In the genomic region with DNA sequence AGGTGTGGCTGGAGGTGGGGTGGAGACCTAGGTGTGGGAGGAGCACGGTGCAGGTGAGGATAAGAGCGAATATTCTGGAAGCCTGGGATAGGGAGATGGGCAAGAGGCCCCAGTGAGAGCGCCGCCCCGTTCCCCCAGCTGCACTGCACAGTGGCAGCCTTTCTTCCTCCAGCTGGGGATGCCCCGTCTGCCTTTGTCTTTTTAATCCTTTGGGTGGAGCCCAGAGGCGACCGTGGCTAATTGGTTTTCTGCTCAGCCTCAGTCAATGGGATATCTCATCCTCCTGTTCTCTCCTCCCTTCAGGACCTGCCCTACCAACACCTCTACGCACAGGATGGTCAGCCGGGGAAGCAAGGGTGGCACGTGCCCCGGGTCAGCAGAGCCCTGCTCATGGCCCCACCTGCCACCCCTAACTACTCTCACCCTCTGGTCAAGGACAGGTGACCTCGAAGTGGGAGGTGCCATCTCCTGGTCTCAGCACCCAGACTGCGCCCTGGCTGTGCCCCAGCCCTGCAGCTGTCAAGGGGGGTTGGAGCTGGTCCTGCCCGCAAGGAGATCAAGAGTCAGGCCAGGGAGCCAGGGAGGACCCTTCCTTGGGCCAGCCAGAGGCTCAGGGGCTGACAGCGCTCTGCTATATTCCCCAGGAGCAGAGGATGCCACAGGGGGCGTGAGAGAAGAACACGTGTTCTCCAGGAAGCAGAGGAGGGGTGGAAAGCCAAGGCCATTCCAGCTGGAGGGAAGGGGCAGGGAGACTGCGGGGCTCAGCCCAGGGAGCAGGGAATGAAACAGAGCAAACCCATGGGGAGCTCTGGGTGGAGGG, we compare ENCODE assay signal across 28 cellular contexts.
DNase-seq lines count a peak whose midpoint lies in the region; ATAC-seq and TF ChIP-seq lines count a peak whose summit lies in the region.
"Had no signal": no experiment of that assay in that cellular context is flagged by ENCODE, and none has a peak within 500 bp of the region (broad histone marks: within the 10 kb centered on the region; RNA-seq: fewer than 3 reads in every experiment).

No MANE protein-coding gene starts in this region.

- H3K79me2 ChIP-seq in GM23338 (replicated peaks; ENCODE audit: insufficient read depth) = no peaks in the 10 kb centered on the region

- H3K4me3 ChIP-seq in GM23338 = no peak overlapping the region
- H3K4me3 ChIP-seq: HAP-1, left lung, psoas muscle, SJSA1 had no signal

- H3K36me3 Mint-ChIP-seq in GM23338 (ENCODE audit: low read depth) = no peaks in the 10 kb centered on the region; the same call in 2 of the 3 replicates
- H3K36me3 Mint-ChIP-seq: activated naive CD4-positive, alpha-beta T cell treated with anti-CD3 and anti-CD28 coated beads, Interleukin-2, amount 50 U/mL, for 72 hours; CD4-positive, CD25-positive, alpha-beta regulatory T cell had no signal

- ATAC-seq in GM23338 = peak; percentile 65
- ATAC-seq in HG02763 (IDR thresholded peaks at IDR 0.05; ENCODE audit: unreplicated experiment) = no peak
- no peak for ATAC-seq in GM19351 (IDR thresholded peaks at IDR 0.05; ENCODE audit: unreplicated experiment)
- ATAC-seq: activated naive CD4-positive, alpha-beta T cell treated with anti-CD3 and anti-CD28 coated beads, Interleukin-2, amount 50 U/mL, for 72 hours; esophagus mucosa; left lung; Panc1; psoas muscle had no signal

- peaks cover 6% of the 10 kb centered on the region; the same call in 1 of the 2 replicates for H3K4me1 ChIP-seq in GM23338 (ENCODE audit: insufficient read depth)
- H3K4me1 ChIP-seq: HAP-1, psoas muscle, SJSA1 had no signal

- H3K36me3 ChIP-seq in GM23338 (ENCODE audit: insufficient read depth) = no peaks in the 10 kb centered on the region
- H3K36me3 ChIP-seq: HAP-1, left lung, SJSA1 had no signal

- H3K4me2 ChIP-seq in GM23338 = 0 out of 2 replicates have a peak overlapping the region, but pooled peaks have one; percentile 32

- peaks cover 25% of the 10 kb centered on the region for H3K27me3 Mint-ChIP-seq in GM23338 (ENCODE audit: insufficient read depth, low read depth, poor library complexity)
- H3K27me3 Mint-ChIP-seq: activated CD4-positive, alpha-beta memory T cell treated with anti-CD3 and anti-CD28 coated beads, Interleukin-2, amount 10 ng/mL, durations not matched to agents 7 days and 5 days; CD4-positive, CD25-positive, alpha-beta regulatory T cell had no signal

- H3K27ac ChIP-seq in GM23338 (ENCODE audit: low read depth) = no peak overlapping the region
- H3K27ac ChIP-seq in VCaP = peak overlapping the region; percentile 11; the same call in 1 of the 2 replicates
- H3K27ac ChIP-seq: left lung, psoas muscle, SJSA1 had no signal

- H3K9me2 ChIP-seq in GM23338 (ENCODE audit: insufficient read depth) = no peaks in the 10 kb centered on the region

- peak overlapping the region; percentile 84 for H2AFZ ChIP-seq in GM23338

- H3K9me3 Mint-ChIP-seq in GM23338 = no peaks in the 10 kb centered on the region; the same call in 2 of the 3 replicates
- H3K9me3 Mint-ChIP-seq: activated CD4-positive, alpha-beta memory T cell treated with anti-CD3 and anti-CD28 coated beads, Interleukin-2, amount 10 ng/mL, durations not matched to agents 7 days and 5 days; activated naive CD4-positive, alpha-beta T cell treated with anti-CD3 and anti-CD28 coated beads, Interleukin-2, amount 50 U/mL, for 72 hours; activated T-helper 2 cell treated with anti-CD3 and anti-CD28 coated beads, Interferon-gamma antibody, Interleukin-2, Interleukin-4, amounts not matched to agents 10 μg/mL and 5 μg/mL and 100 μg/mL, durations not matched to agents 14 hours and 24 hours and 36 hours; stimulated activated naive CD8-positive, alpha-beta T cell treated with anti-CD3 and anti-CD28 coated beads, Interleukin-15, Interleukin-2, amounts not matched to agents 100 ng/mL and 50 ng/mL, for 24 hours had no signal

- no peaks in the 10 kb centered on the region for H3K27me3 ChIP-seq in GM23338 (ENCODE audit: insufficient read depth)

- TF ChIP-seq CTCF in GM23338 (conservative IDR thresholded peaks at IDR 0.05; ENCODE audit: low read depth in 2 of 2) = peak in 1 of 2 experiments; percentile 27; a peak in 2 of 4 replicates
- no peak for TF ChIP-seq CTCF in VCaP (conservative IDR thresholded peaks at IDR 0.05)

- peak; percentile 35 for DNase-seq in COLO829 (ENCODE audit: low spot score)
- DNase-seq in GM23338 (ENCODE audit: low spot score) = peak; percentile 56
- peak; percentile 38 for DNase-seq in left kidney (ENCODE audit: low read depth, low spot score)
- DNase-seq in cerebellar cortex (ENCODE audit: low spot score) = no peak
- DNase-seq in glomerular visceral epithelial cell (ENCODE audit: extremely low spot score) = no peak
- DNase-seq: activated CD4-positive, alpha-beta memory T cell treated with anti-CD3 and anti-CD28 coated beads, Interleukin-2, amount 10 ng/mL, durations not matched to agents 7 days and 5 days; activated CD4-positive, alpha-beta T cell treated with anti-CD3 and anti-CD28 coated beads for 1 hour; activated CD8-positive, alpha-beta memory T cell treated with anti-CD3 and anti-CD28 coated beads, Interleukin-2, amount 50 U/mL, for 48 hours; CD4-positive, CD25-positive, alpha-beta regulatory T cell; cortex of kidney; foreskin fibroblast; NCI-H1092 treated with DMSO at 0.1 percent for 48 hours; NCI-H187; NK-92 treated with Interleukin-12 subunit alpha and Interleukin-12 subunit beta, amount 100 ng/mL, for 24 hours; stimulated activated CD4-positive, alpha-beta T cell treated with anti-CD3 and anti-CD28 coated beads, Interleukin-15, amount 100 ng/mL, for 24 hours; T-helper 1 cell had no signal

- H3K27ac Mint-ChIP-seq in GM23338 = no peak overlapping the region
- H3K27ac Mint-ChIP-seq: activated CD4-positive, alpha-beta memory T cell treated with anti-CD3 and anti-CD28 coated beads, Interleukin-2, amount 10 ng/mL, durations not matched to agents 7 days and 5 days; activated naive CD4-positive, alpha-beta T cell treated with anti-CD3 and anti-CD28 coated beads, Interleukin-2, amount 50 U/mL, for 72 hours; activated T-helper 2 cell treated with anti-CD3 and anti-CD28 coated beads, Interferon-gamma antibody, Interleukin-2, Interleukin-4, amounts not matched to agents 10 μg/mL and 5 μg/mL and 100 μg/mL, durations not matched to agents 14 hours and 24 hours and 36 hours; CD4-positive, CD25-positive, alpha-beta regulatory T cell; stimulated activated naive CD8-positive, alpha-beta T cell treated with anti-CD3 and anti-CD28 coated beads, Interleukin-15, Interleukin-2, amounts not matched to agents 100 ng/mL and 50 ng/mL, for 24 hours had no signal

- no peak overlapping the region for H3K4me3 Mint-ChIP-seq in GM23338
- H3K4me3 Mint-ChIP-seq: activated CD4-positive, alpha-beta memory T cell treated with anti-CD3 and anti-CD28 coated beads, Interleukin-2, amount 10 ng/mL, durations not matched to agents 7 days and 5 days; CD4-positive, CD25-positive, alpha-beta regulatory T cell; stimulated activated naive CD8-positive, alpha-beta T cell treated with anti-CD3 and anti-CD28 coated beads, Interleukin-15, Interleukin-2, amounts not matched to agents 100 ng/mL and 50 ng/mL, for 24 hours had no signal

- H4K20me1 ChIP-seq in GM23338 (replicated peaks; ENCODE audit: insufficient read depth) = no peaks in the 10 kb centered on the region

- peaks cover 32% of the 10 kb centered on the region for H3K4me1 Mint-ChIP-seq in GM23338
- H3K4me1 Mint-ChIP-seq: activated CD4-positive, alpha-beta memory T cell treated with anti-CD3 and anti-CD28 coated beads, Interleukin-2, amount 10 ng/mL, durations not matched to agents 7 days and 5 days had no signal

- H3F3A ChIP-seq in GM23338 (replicated peaks; ENCODE audit: low read depth) = no peaks in the 10 kb centered on the region

TF ChIP-seq in GM23338, 12 proteins besides CTCF, POLR2A, EP300 and RAD21:
- TF ChIP-seq STAT1 (IDR thresholded peaks at IDR 0.05; ENCODE audit: unreplicated experiment) (no peak), ZNF114 (CRISPR knock-in tag; IDR thresholded peaks at IDR 0.05) (no peak), EZH2phosphoT487 (IDR thresholded peaks at IDR 0.05; ENCODE audit: unreplicated experiment) (no peak), ZNF331 (CRISPR knock-in tag; IDR thresholded peaks at IDR 0.05; ENCODE audit: low read depth) (no peak), POLR2AphosphoS5 (IDR thresholded peaks at IDR 0.05; ENCODE audit: low read depth) (no peak), NANOG (IDR thresholded peaks at IDR 0.05; ENCODE audit: borderline replicate concordance) (no peak)
- TF ChIP-seq, protein P1, sequence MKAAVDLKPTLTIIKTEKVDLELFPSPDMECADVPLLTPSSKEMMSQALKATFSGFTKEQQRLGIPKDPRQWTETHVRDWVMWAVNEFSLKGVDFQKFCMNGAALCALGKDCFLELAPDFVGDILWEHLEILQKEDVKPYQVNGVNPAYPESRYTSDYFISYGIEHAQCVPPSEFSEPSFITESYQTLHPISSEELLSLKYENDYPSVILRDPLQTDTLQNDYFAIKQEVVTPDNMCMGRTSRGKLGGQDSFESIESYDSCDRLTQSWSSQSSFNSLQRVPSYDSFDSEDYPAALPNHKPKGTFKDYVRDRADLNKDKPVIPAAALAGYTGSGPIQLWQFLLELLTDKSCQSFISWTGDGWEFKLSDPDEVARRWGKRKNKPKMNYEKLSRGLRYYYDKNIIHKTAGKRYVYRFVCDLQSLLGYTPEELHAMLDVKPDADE (IDR thresholded peaks at IDR 0.05) = no peak
- TF ChIP-seq, protein P2, sequence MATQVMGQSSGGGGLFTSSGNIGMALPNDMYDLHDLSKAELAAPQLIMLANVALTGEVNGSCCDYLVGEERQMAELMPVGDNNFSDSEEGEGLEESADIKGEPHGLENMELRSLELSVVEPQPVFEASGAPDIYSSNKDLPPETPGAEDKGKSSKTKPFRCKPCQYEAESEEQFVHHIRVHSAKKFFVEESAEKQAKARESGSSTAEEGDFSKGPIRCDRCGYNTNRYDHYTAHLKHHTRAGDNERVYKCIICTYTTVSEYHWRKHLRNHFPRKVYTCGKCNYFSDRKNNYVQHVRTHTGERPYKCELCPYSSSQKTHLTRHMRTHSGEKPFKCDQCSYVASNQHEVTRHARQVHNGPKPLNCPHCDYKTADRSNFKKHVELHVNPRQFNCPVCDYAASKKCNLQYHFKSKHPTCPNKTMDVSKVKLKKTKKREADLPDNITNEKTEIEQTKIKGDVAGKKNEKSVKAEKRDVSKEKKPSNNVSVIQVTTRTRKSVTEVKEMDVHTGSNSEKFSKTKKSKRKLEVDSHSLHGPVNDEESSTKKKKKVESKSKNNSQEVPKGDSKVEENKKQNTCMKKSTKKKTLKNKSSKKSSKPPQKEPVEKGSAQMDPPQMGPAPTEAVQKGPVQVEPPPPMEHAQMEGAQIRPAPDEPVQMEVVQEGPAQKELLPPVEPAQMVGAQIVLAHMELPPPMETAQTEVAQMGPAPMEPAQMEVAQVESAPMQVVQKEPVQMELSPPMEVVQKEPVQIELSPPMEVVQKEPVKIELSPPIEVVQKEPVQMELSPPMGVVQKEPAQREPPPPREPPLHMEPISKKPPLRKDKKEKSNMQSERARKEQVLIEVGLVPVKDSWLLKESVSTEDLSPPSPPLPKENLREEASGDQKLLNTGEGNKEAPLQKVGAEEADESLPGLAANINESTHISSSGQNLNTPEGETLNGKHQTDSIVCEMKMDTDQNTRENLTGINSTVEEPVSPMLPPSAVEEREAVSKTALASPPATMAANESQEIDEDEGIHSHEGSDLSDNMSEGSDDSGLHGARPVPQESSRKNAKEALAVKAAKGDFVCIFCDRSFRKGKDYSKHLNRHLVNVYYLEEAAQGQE (IDR thresholded peaks at IDR 0.05; ENCODE audit: unreplicated experiment) = no peak

Comparison
In these comparisons a context has a peak if more than half of its experiments do, and no peak if none do; other contexts are left out.
1. DNase-seq: peak in COLO829 (single experiment), GM23338 (single experiment) and left kidney (single experiment); none in cerebellar cortex (single experiment) and glomerular visceral epithelial cell (single experiment).